In the genomic region with DNA sequence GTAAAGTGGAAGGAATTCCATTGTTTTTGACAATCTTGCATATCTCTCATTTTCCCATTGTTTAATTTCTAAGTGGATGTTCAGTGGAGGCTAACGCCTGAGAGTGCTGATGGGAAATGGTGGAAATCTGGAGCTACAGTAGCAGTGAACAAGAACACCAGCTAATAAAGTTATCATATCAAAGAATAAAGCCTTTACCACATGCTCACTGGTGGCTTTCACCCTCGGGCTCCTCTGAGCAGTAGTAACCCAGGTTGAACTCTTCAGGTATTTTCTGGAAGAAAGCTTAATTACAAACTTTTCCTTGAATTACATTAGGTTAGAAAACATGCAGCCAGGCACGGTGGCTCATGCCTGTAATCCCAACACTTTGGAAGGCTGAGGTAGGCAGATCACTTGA, we compare ENCODE assay signal across 26 cellular contexts. TPM values are rescaled to one million over a fixed set of nuclear protein-coding genes. Genes with fewer than 3 reads are reported as not detected.
A peak's percentile ranks its signal among the peaks of the same experiment; 100 is the strongest.
DNase-seq lines count a peak whose midpoint lies in the region; ATAC-seq, FAIRE-seq and TF ChIP-seq lines count a peak whose summit lies in the region.
"Had no signal": no experiment of that assay in that cellular context is flagged by ENCODE, and none has a peak within 500 bp of the region (broad histone marks: within the 10 kb centered on the region; RNA-seq: fewer than 3 reads in every experiment).

No MANE protein-coding gene starts in this region.

- DNase-seq in activated T-cell treated with anti-CD3 and anti-CD28 coated beads, Interleukin-2, amount 50 U/mL, for 72 hours, result no peak
- no peak for DNase-seq in activated T-cell treated with anti-CD3 and anti-CD28 coated beads for 4 hours
- DNase-seq in CD4-positive, CD25-positive, alpha-beta regulatory T cell, result no peak
- no peak for DNase-seq in GM12878 (ENCODE audit: low read depth, low spot score)
- DNase-seq in stimulated activated naive B cell treated with anti-CD40 and anti-IgM and Interleukin-4, amounts not matched to agents 10 μg/mL and 1 μg/mL and 100 μg/mL, for 72 hours, result no peak
- DNase-seq in amygdala (lab: John Stamatoyannopoulos, UW), result no peak
- no peak for DNase-seq in activated CD4-positive, CD25-positive, alpha-beta regulatory T cell treated with anti-CD3 and anti-CD28 coated beads, Interleukin-2, amount 50 U/mL, for 72 hours
- DNase-seq: Caco-2; CD8-positive, alpha-beta T cell; GOT3; HFFc6; Karpas-422; NCI-H1092; NCI-H1417 treated with DMSO at 0.1 percent for 48 hours; NCI-H1694 treated with DMSO at 0.1 percent for 48 hours; NCI-H2081 treated with DMSO at 0.1 percent for 48 hours; NCI-H2171; NCI-H226; NCI-H510A; NCI-H69; SIG-M5 had no signal

- ATAC-seq in activated T-cell treated with anti-CD3 and anti-CD28 coated beads, Interleukin-2, amount 50 U/mL, for 72 hours (replicated peaks in 1 of 2), result no peak
- no peak for ATAC-seq in CD4-positive, CD25-positive, alpha-beta regulatory T cell (ENCODE audit: low read depth in 2 of 2)
- no peak for ATAC-seq in GM12878
- no peak for ATAC-seq in stimulated activated naive B cell treated with anti-CD40 and anti-IgM and Interleukin-4, amounts not matched to agents 10 μg/mL and 1 μg/mL and 100 μg/mL, for 72 hours (replicated peaks)
- ATAC-seq: CD8-positive, alpha-beta T cell; Panc1 had no signal

- no peak overlapping the region for H3K27ac ChIP-seq in CD4-positive, CD25-positive, alpha-beta regulatory T cell (ENCODE audit: insufficient read depth, low read length, poor library complexity, severe bottlenecking)
- H3K27ac ChIP-seq in GM12878 (ENCODE audit: control insufficient read depth, insufficient read depth), result no peak overlapping the region
- H3K27ac ChIP-seq: BLaER1, HL-60, SK-N-MC had no signal

- peaks cover 91% of the 10 kb centered on the region for H3K36me3 ChIP-seq in CD4-positive, CD25-positive, alpha-beta regulatory T cell (ENCODE audit: control insufficient read depth, insufficient read depth, low read length)
- H3K36me3 ChIP-seq in GM12878 (ENCODE audit: control insufficient read depth in 2 of 2, insufficient read depth in 2 of 2, low read length in 1 of 2), result peaks cover 10 to 34% of the 10 kb centered on the region in 2 experiments

- in situ Hi-C loops in GM12878 (cut with MboI), result no loop called here

- SMC1A ChIA-PET in GM12878 (lab: Charles Lee; ENCODE audit: uncharacterized antibody, unreplicated experiment), result interaction anchor here (0.6 to 0.8 kb wide), 2 partner anchors 19 to 59 kb away, joined by 3 read pairs; no protein-coding TSS in a partner anchor

- BruUV-seq in GM12878 (replicated peaks; lab: Mats Ljungman, UMichigan), result no TSS peak

- H3K27ac Mint-ChIP-seq in activated T-cell treated with anti-CD3 and anti-CD28 coated beads, Interleukin-2, amount 50 U/mL, for 72 hours, result peak overlapping the region; percentile 10
- H3K27ac Mint-ChIP-seq in CD4-positive, CD25-positive, alpha-beta regulatory T cell, result peak overlapping the region in 2 of 3 donors; percentile 32 to 51
- H3K27ac Mint-ChIP-seq in stimulated activated naive B cell treated with anti-CD40 and anti-IgM and Interleukin-4, amounts not matched to agents 10 μg/mL and 1 μg/mL and 100 μg/mL, for 72 hours, result peak overlapping the region; percentile 20
- H3K27ac Mint-ChIP-seq: CD8-positive, alpha-beta T cell; HFFc6 had no signal

- no peaks in the 10 kb centered on the region for H3K4me1 ChIP-seq in CD4-positive, CD25-positive, alpha-beta regulatory T cell (ENCODE audit: control insufficient read depth, insufficient read depth, low read length, poor library complexity, severe bottlenecking)
- H3K4me1 ChIP-seq in GM12878 (ENCODE audit: control insufficient read depth, insufficient read depth, low read length), result no peaks in the 10 kb centered on the region
- H3K4me1 ChIP-seq: BLaER1, Caco-2, HAP-1 had no signal

- no peak overlapping the region for H3K4me3 Mint-ChIP-seq in activated T-cell treated with anti-CD3 and anti-CD28 coated beads, Interleukin-2, amount 50 U/mL, for 72 hours
- H3K4me3 Mint-ChIP-seq in CD4-positive, CD25-positive, alpha-beta regulatory T cell, result no peak overlapping the region
- no peak overlapping the region for H3K4me3 Mint-ChIP-seq in stimulated activated naive B cell treated with anti-CD40 and anti-IgM and Interleukin-4, amounts not matched to agents 10 μg/mL and 1 μg/mL and 100 μg/mL, for 72 hours
- H3K4me3 Mint-ChIP-seq: CD8-positive, alpha-beta T cell; HFFc6 had no signal

- H4K20me1 ChIP-seq in GM12878 (ENCODE audit: control insufficient read depth, insufficient read depth), result no peaks in the 10 kb centered on the region

- TF ChIP-seq RAD21 in GM12878 (IDR thresholded peaks at IDR 0.05; ENCODE audit: insufficient read depth, low read depth, low read length), result no peak

- H3K4me1 Mint-ChIP-seq in activated T-cell treated with anti-CD3 and anti-CD28 coated beads, Interleukin-2, amount 50 U/mL, for 72 hours (ENCODE audit: low read depth), result peaks cover 12% of the 10 kb centered on the region
- H3K4me1 Mint-ChIP-seq in CD4-positive, CD25-positive, alpha-beta regulatory T cell, result peaks cover 6 to 16% (median 10%) of the 10 kb centered on the region in 4 donors
- H3K4me1 Mint-ChIP-seq in stimulated activated naive B cell treated with anti-CD40 and anti-IgM and Interleukin-4, amounts not matched to agents 10 μg/mL and 1 μg/mL and 100 μg/mL, for 72 hours, result peaks cover 0 to 5% of the 10 kb centered on the region in 2 donors

- H3K4me3 ChIP-seq in CD4-positive, CD25-positive, alpha-beta regulatory T cell (ENCODE audit: low read depth, low read length), result no peak overlapping the region
- no peak overlapping the region for H3K4me3 ChIP-seq in GM12878
- H3K4me3 ChIP-seq: BLaER1, HAP-1, SK-N-MC had no signal

- intact Hi-C loops in GM12878 (cut with micrococcal nuclease; ENCODE audit: unreplicated experiment), result no loop called here

- H2AFZ ChIP-seq in GM12878 (ENCODE audit: control insufficient read depth, low read depth, low read length), result no peak overlapping the region

- FAIRE-seq in GM12878 (lab: Jason Lieb, UNC), result no peak

- H3K36me3 Mint-ChIP-seq in activated T-cell treated with anti-CD3 and anti-CD28 coated beads, Interleukin-2, amount 50 U/mL, for 72 hours (ENCODE audit: insufficient read depth in 2 of 2), result peaks cover 4 to 39% of the 10 kb centered on the region in 2 donors
- peaks cover 39% of the 10 kb centered on the region for H3K36me3 Mint-ChIP-seq in CD4-positive, CD25-positive, alpha-beta regulatory T cell
- H3K36me3 Mint-ChIP-seq in stimulated activated naive B cell treated with anti-CD40 and anti-IgM and Interleukin-4, amounts not matched to agents 10 μg/mL and 1 μg/mL and 100 μg/mL, for 72 hours, result peaks cover 24 to 40% of the 10 kb centered on the region in 2 donors

- no peak for TF ChIP-seq EP300 in GM12878 (IDR thresholded peaks at IDR 0.05; ENCODE audit: borderline replicate concordance in 1 of 2, control insufficient read depth in 1 of 2, low read depth in 2 of 2, low read length in 2 of 2)

- no peak for TF ChIP-seq CTCF in GM12878 (IDR thresholded peaks at IDR 0.05 in 2 of 3, conservative IDR thresholded peaks at IDR 0.05 in 1 of 3; ENCODE audit: control insufficient read depth in 2 of 3, extremely low read depth in 1 of 3, insufficient read depth in 1 of 3, low read depth in 3 of 3, low read length in 3 of 3)

- RAD21 ChIA-PET in GM12878 (lab: Charles Lee; ENCODE audit: unreplicated experiment), result no interaction called here

- 100% methylated on average over 3 of the region's 3 CpGs for WGBS in GM12878 (ENCODE audit: insufficient coverage, insufficient replicate concordance, low lambda C conversion rate, missing lambda C conversion rate)

- H3K4me2 ChIP-seq in GM12878 (ENCODE audit: control insufficient read depth, insufficient read depth), result no peak overlapping the region
- H3K4me2 ChIP-seq: BLaER1 had no signal

- CTCF ChIA-PET in GM12878 (lab: Yijun Ruan, JAX), result interaction anchor here (1.0 kb wide), 2 partner anchors 10 to 60 kb away, joined by 4 to 5 read pairs; partner anchors contain the start of gene ACAT2

- no peaks in the 10 kb centered on the region for H3K27me3 ChIP-seq in CD4-positive, CD25-positive, alpha-beta regulatory T cell (ENCODE audit: control insufficient read depth, insufficient read depth, low read length)
- no peaks in the 10 kb centered on the region for H3K27me3 ChIP-seq in GM12878 (replicated peaks in 1 of 2; ENCODE audit: control insufficient read depth in 2 of 2, insufficient read depth in 2 of 2, low read length in 1 of 2)
- H3K27me3 ChIP-seq: BLaER1 had no signal

- no peaks in the 10 kb centered on the region for H3K9me3 ChIP-seq in CD4-positive, CD25-positive, alpha-beta regulatory T cell (ENCODE audit: control insufficient read depth in 2 of 2, low read length in 2 of 2)
- no peaks in the 10 kb centered on the region for H3K9me3 ChIP-seq in GM12878 (replicated peaks; ENCODE audit: control insufficient read depth, insufficient read depth, low read length)
- H3K9me3 ChIP-seq: BLaER1, Caco-2, HAP-1 had no signal

- no peak overlapping the region for H3K9ac ChIP-seq in GM12878 (ENCODE audit: control insufficient read depth, insufficient read depth, low read length)
- H3K9ac ChIP-seq: BLaER1 had no signal

- no peak for TF ChIP-seq POLR2A in GM12878 (IDR thresholded peaks at IDR 0.05; ENCODE audit: low read depth, low read length)

- H3K27me3 Mint-ChIP-seq in activated T-cell treated with anti-CD3 and anti-CD28 coated beads, Interleukin-2, amount 50 U/mL, for 72 hours (ENCODE audit: low read depth), result no peaks in the 10 kb centered on the region
- no peaks in the 10 kb centered on the region for H3K27me3 Mint-ChIP-seq in CD4-positive, CD25-positive, alpha-beta regulatory T cell
- no peaks in the 10 kb centered on the region for H3K27me3 Mint-ChIP-seq in stimulated activated naive B cell treated with anti-CD40 and anti-IgM and Interleukin-4, amounts not matched to agents 10 μg/mL and 1 μg/mL and 100 μg/mL, for 72 hours

- POLR2A ChIA-PET in GM12878 (lab: Charles Lee), result interaction anchor here (0.7 to 2.0 kb wide), 2 partner anchors 10 to 37 kb away, joined by 3 to 5 read pairs; partner anchors contain the start of gene ACAT2

- no peaks in the 10 kb centered on the region for H3K79me2 ChIP-seq in GM12878 (ENCODE audit: control insufficient read depth, insufficient read depth, low read length)

- H3K9me3 Mint-ChIP-seq in activated T-cell treated with anti-CD3 and anti-CD28 coated beads, Interleukin-2, amount 50 U/mL, for 72 hours, result no peaks in the 10 kb centered on the region
- no peaks in the 10 kb centered on the region for H3K9me3 Mint-ChIP-seq in CD4-positive, CD25-positive, alpha-beta regulatory T cell
- H3K9me3 Mint-ChIP-seq in stimulated activated naive B cell treated with anti-CD40 and anti-IgM and Interleukin-4, amounts not matched to agents 10 μg/mL and 1 μg/mL and 100 μg/mL, for 72 hours, result no peaks in the 10 kb centered on the region
- H3K9me3 Mint-ChIP-seq: CD8-positive, alpha-beta T cell; HFFc6 had no signal

RNA-seq across cellular contexts. Expression of gene ACAT2, which starts 10.4 kb away (rescaled TPM):
- total RNA-seq in activated T-cell treated with anti-CD3 and anti-CD28 coated beads, Interleukin-2, amount 50 U/mL, for 72 hours, result 10 to 100 TPM; 44.3 to 53.1 TPM
- total RNA-seq in CD4-positive, CD25-positive, alpha-beta regulatory T cell, result 29.6 TPM
- 10 to 100 TPM; 40.8 to 66.0 (median 50.2) TPM for polyA plus RNA-seq in CD4-positive, CD25-positive, alpha-beta regulatory T cell
- 37.0 and 39.7 TPM in 2 replicates for total RNA-seq in GM12878 (2013; cell fraction: nucleolus; rRNA removed)
- total RNA-seq in GM12878 (2014; rRNA removed), result 87.9 and 93.3 TPM in 2 replicates
- total RNA-seq in GM12878 (2014; rRNA removed; fragmentation: Illumina TruSeq; extraction: Trizol), result 116 and 119 TPM in 2 replicates
- 128 and 139 TPM in 2 replicates for total RNA-seq in GM12878 (2021)
- polyA plus RNA-seq in GM12878 (2011; ENCODE audit: low read depth), result 47.7 TPM
- polyA plus RNA-seq in GM12878 (2011; rRNA removed), result 227 and 257 TPM in 2 replicates
- 105 and 107 TPM in 2 replicates for polyA plus RNA-seq in GM12878 (2011; cell fraction: cytosol; rRNA removed)
- polyA plus RNA-seq in GM12878 (2011; cell fraction: nucleus; rRNA removed), result 68.8 and 81.2 TPM in 2 replicates
- polyA plus RNA-seq in GM12878 (2012), result 55.3 and 81.1 TPM in 2 replicates
- 98.9 and 134 TPM in 2 replicates for polyA plus RNA-seq in GM12878 (2014; fragmentation: Illumina TruSeq; extraction: Trizol)
- 100 to 1,000 TPM; 249 to 257 TPM for polyA plus RNA-seq in GM12878 (2014; fragmentation: Nextera tagmentation; extraction: Ambion mirVana)
- 93.4 and 105 TPM in 2 replicates for polyA plus RNA-seq in GM12878 (2014; rRNA removed)
- 100 to 1,000 TPM; 137 to 150 TPM for polyA plus RNA-seq in GM12878 (2016; fragmentation: Nextera tagmentation; extraction: Ambion mirVana)
- polyA minus RNA-seq in GM12878 (2011; rRNA and poly(A)+ RNA removed), result 113 and 140 TPM in 2 replicates
- polyA minus RNA-seq in GM12878 (2011; cell fraction: cytosol; rRNA and poly(A)+ RNA removed), result 29.1 and 45.0 TPM in 2 replicates
- 39.4 and 46.5 TPM in 2 replicates for polyA minus RNA-seq in GM12878 (2011; cell fraction: nucleus; rRNA and poly(A)+ RNA removed)

RNA-seq across cellular contexts. Expression of gene WTAP, which starts 24.1 kb away (rescaled TPM):
- total RNA-seq in activated T-cell treated with anti-CD3 and anti-CD28 coated beads, Interleukin-2, amount 50 U/mL, for 72 hours, result 100 to 1,000 TPM; 108 to 109 TPM
- 177 TPM for total RNA-seq in CD4-positive, CD25-positive, alpha-beta regulatory T cell
- 100 to 1,000 TPM; 145 to 155 (median 150) TPM for polyA plus RNA-seq in CD4-positive, CD25-positive, alpha-beta regulatory T cell
- 152 and 161 TPM in 2 replicates for total RNA-seq in GM12878 (2013; cell fraction: nucleolus; rRNA removed)
- total RNA-seq in GM12878 (2014; rRNA removed) (65.1 and 74.3 TPM in 2 replicates), GM12878 (2014; rRNA removed; fragmentation: Illumina TruSeq; extraction: Trizol) (80.8 and 83.8 TPM in 2 replicates), GM12878 (2021) (73.0 and 79.0 TPM in 2 replicates)
- 48.7 TPM for polyA plus RNA-seq in GM12878 (2011; ENCODE audit: low read depth)
- polyA plus RNA-seq in GM12878 (2011; rRNA removed) (38.7 and 52.9 TPM in 2 replicates), GM12878 (2014; fragmentation: Illumina TruSeq; extraction: Trizol) (90.2 and 105 TPM in 2 replicates), GM12878 (2014; fragmentation: Nextera tagmentation; extraction: Ambion mirVana) (100 to 1,000 TPM; 102 to 132 TPM), GM12878 (2014; rRNA removed) (46.7 and 52.0 TPM in 2 replicates), GM12878 (2016; fragmentation: Nextera tagmentation; extraction: Ambion mirVana) (10 to 100 TPM; 82.3 to 95.7 TPM)
- polyA plus RNA-seq in GM12878 (2011; cell fraction: cytosol; rRNA removed), result 19.7 and 25.0 TPM in 2 replicates
- 25.7 and 27.7 TPM in 2 replicates for polyA plus RNA-seq in GM12878 (2011; cell fraction: nucleus; rRNA removed)
- polyA plus RNA-seq in GM12878 (2012), result 59.1 and 59.4 TPM in 2 replicates
- polyA minus RNA-seq in GM12878 (2011; rRNA and poly(A)+ RNA removed), result 51.0 and 64.1 TPM in 2 replicates
- 21.7 and 23.9 TPM in 2 replicates for polyA minus RNA-seq in GM12878 (2011; cell fraction: cytosol; rRNA and poly(A)+ RNA removed)
- 34.9 and 60.9 TPM in 2 replicates for polyA minus RNA-seq in GM12878 (2011; cell fraction: nucleus; rRNA and poly(A)+ RNA removed)

RNA-seq across cellular contexts. Expression of gene TCP1, which starts 38.0 kb away (rescaled TPM):
- total RNA-seq in activated T-cell treated with anti-CD3 and anti-CD28 coated beads, Interleukin-2, amount 50 U/mL, for 72 hours, result 100 to 1,000 TPM; 267 to 291 TPM
- 205 TPM for total RNA-seq in CD4-positive, CD25-positive, alpha-beta regulatory T cell
- 100 to 1,000 TPM in 2 of 4 donors, 10 to 100 TPM in 2; 83.6 to 121 (median 99.9) TPM for polyA plus RNA-seq in CD4-positive, CD25-positive, alpha-beta regulatory T cell
- total RNA-seq in GM12878 (2013; cell fraction: nucleolus; rRNA removed), result 171 and 186 TPM in 2 replicates
- total RNA-seq in GM12878 (2014; rRNA removed) (347 and 350 TPM in 2 replicates), GM12878 (2014; rRNA removed; fragmentation: Illumina TruSeq; extraction: Trizol) (329 and 350 TPM in 2 replicates), GM12878 (2021) (306 and 317 TPM in 2 replicates)
- 136 TPM for polyA plus RNA-seq in GM12878 (2011; ENCODE audit: low read depth)
- polyA plus RNA-seq in GM12878 (2011; rRNA removed) (133 and 194 TPM in 2 replicates), GM12878 (2014; fragmentation: Illumina TruSeq; extraction: Trizol) (294 and 401 TPM in 2 replicates), GM12878 (2014; fragmentation: Nextera tagmentation; extraction: Ambion mirVana) (100 to 1,000 TPM; 201 to 241 TPM), GM12878 (2014; rRNA removed) (170 and 172 TPM in 2 replicates), GM12878 (2016; fragmentation: Nextera tagmentation; extraction: Ambion mirVana) (100 to 1,000 TPM; 452 to 457 TPM)
- polyA plus RNA-seq in GM12878 (2011; cell fraction: cytosol; rRNA removed), result 104 and 110 TPM in 2 replicates
- 182 and 230 TPM in 2 replicates for polyA plus RNA-seq in GM12878 (2011; cell fraction: nucleus; rRNA removed)
- 168 and 174 TPM in 2 replicates for polyA plus RNA-seq in GM12878 (2012)
- polyA minus RNA-seq in GM12878 (2011; rRNA and poly(A)+ RNA removed), result 148 and 226 TPM in 2 replicates
- polyA minus RNA-seq in GM12878 (2011; cell fraction: cytosol; rRNA and poly(A)+ RNA removed), result 166 and 180 TPM in 2 replicates
- 125 and 214 TPM in 2 replicates for polyA minus RNA-seq in GM12878 (2011; cell fraction: nucleus; rRNA and poly(A)+ RNA removed)

RNA-seq across cellular contexts. Expression of gene MRPL18, which starts 38.8 kb away (rescaled TPM):
- 10 to 100 TPM; 58.5 to 60.5 TPM for total RNA-seq in activated T-cell treated with anti-CD3 and anti-CD28 coated beads, Interleukin-2, amount 50 U/mL, for 72 hours
- 21.7 TPM for total RNA-seq in CD4-positive, CD25-positive, alpha-beta regulatory T cell
- 100 to 1,000 TPM in 2 of 4 donors, 10 to 100 TPM in 2; 86.9 to 122 (median 103) TPM for polyA plus RNA-seq in CD4-positive, CD25-positive, alpha-beta regulatory T cell
- total RNA-seq in GM12878 (2013; cell fraction: nucleolus; rRNA removed), result 7.2 and 7.7 TPM in 2 replicates
- total RNA-seq in GM12878 (2014; rRNA removed) (98.6 and 104 TPM in 2 replicates), GM12878 (2014; rRNA removed; fragmentation: Illumina TruSeq; extraction: Trizol) (81.9 and 82.3 TPM in 2 replicates), GM12878 (2021) (68.5 and 69.3 TPM in 2 replicates)
- 27.6 TPM for polyA plus RNA-seq in GM12878 (2011; ENCODE audit: low read depth)
- polyA plus RNA-seq in GM12878 (2011; rRNA removed) (108 and 128 TPM in 2 replicates), GM12878 (2014; fragmentation: Illumina TruSeq; extraction: Trizol) (78.8 and 80.0 TPM in 2 replicates), GM12878 (2014; fragmentation: Nextera tagmentation; extraction: Ambion mirVana) (100 to 1,000 TPM; 148 to 203 TPM), GM12878 (2014; rRNA removed) (106 and 124 TPM in 2 replicates), GM12878 (2016; fragmentation: Nextera tagmentation; extraction: Ambion mirVana) (100 to 1,000 TPM; 174 to 177 TPM)
- 71.8 and 90.7 TPM in 2 replicates for polyA plus RNA-seq in GM12878 (2011; cell fraction: cytosol; rRNA removed)
- 56.8 and 59.3 TPM in 2 replicates for polyA plus RNA-seq in GM12878 (2011; cell fraction: nucleus; rRNA removed)
- polyA plus RNA-seq in GM12878 (2012), result 46.6 and 58.0 TPM in 2 replicates
- 33.0 and 37.8 TPM in 2 replicates for polyA minus RNA-seq in GM12878 (2011; rRNA and poly(A)+ RNA removed)
- polyA minus RNA-seq in GM12878 (2011; cell fraction: cytosol; rRNA and poly(A)+ RNA removed), result 12.4 and 18.0 TPM in 2 replicates
- 11.7 and 14.4 TPM in 2 replicates for polyA minus RNA-seq in GM12878 (2011; cell fraction: nucleus; rRNA and poly(A)+ RNA removed)

RNA-seq across cellular contexts. Expression of gene PNLDC1, which starts 48.6 kb away (rescaled TPM):
- under 1 TPM; 0.37 to 0.62 TPM for total RNA-seq in activated T-cell treated with anti-CD3 and anti-CD28 coated beads, Interleukin-2, amount 50 U/mL, for 72 hours
- not detected for total RNA-seq in CD4-positive, CD25-positive, alpha-beta regulatory T cell
- polyA plus RNA-seq in CD4-positive, CD25-positive, alpha-beta regulatory T cell, result under 1 TPM in 1 of 4 donors, not detected in 3; 0.21 TPM
- not detected in 2 replicates for total RNA-seq in GM12878 (2013; cell fraction: nucleolus; rRNA removed)
- total RNA-seq in GM12878 (2014; rRNA removed) (0.38 TPM in 1 of 2 replicates, not detected in the other), GM12878 (2014; rRNA removed; fragmentation: Illumina TruSeq; extraction: Trizol) (0.09 TPM in 1 of 2 replicates, not detected in the other), GM12878 (2021) (0.19 TPM in 1 of 2 replicates, not detected in the other)
- not detected for polyA plus RNA-seq in GM12878 (2011; ENCODE audit: low read depth)
- polyA plus RNA-seq in GM12878 (2011; rRNA removed) (0.07 and 0.08 TPM in 2 replicates), GM12878 (2014; fragmentation: Illumina TruSeq; extraction: Trizol) (0.07 TPM in 1 of 2 replicates, not detected in the other), GM12878 (2014; fragmentation: Nextera tagmentation; extraction: Ambion mirVana) (under 1 TPM; 0.09 to 0.16 TPM), GM12878 (2014; rRNA removed) (0.06 and 0.16 TPM in 2 replicates), GM12878 (2016; fragmentation: Nextera tagmentation; extraction: Ambion mirVana) (under 1 TPM; 0.09 to 0.25 TPM)
- 0.03 and 0.08 TPM in 2 replicates for polyA plus RNA-seq in GM12878 (2011; cell fraction: cytosol; rRNA removed)
- polyA plus RNA-seq in GM12878 (2011; cell fraction: nucleus; rRNA removed), result 0.13 TPM in 2 replicates
- not detected in 2 replicates for polyA plus RNA-seq in GM12878 (2012)
- not detected in 2 replicates for polyA minus RNA-seq in GM12878 (2011; rRNA and poly(A)+ RNA removed)
- polyA minus RNA-seq in GM12878 (2011; cell fraction: cytosol; rRNA and poly(A)+ RNA removed), result not detected in 2 replicates
- not detected in 2 replicates for polyA minus RNA-seq in GM12878 (2011; cell fraction: nucleus; rRNA and poly(A)+ RNA removed)
- total RNA-seq: CD8-positive, alpha-beta T cell; HFFc6 had no signal
